In the genomic region with DNA sequence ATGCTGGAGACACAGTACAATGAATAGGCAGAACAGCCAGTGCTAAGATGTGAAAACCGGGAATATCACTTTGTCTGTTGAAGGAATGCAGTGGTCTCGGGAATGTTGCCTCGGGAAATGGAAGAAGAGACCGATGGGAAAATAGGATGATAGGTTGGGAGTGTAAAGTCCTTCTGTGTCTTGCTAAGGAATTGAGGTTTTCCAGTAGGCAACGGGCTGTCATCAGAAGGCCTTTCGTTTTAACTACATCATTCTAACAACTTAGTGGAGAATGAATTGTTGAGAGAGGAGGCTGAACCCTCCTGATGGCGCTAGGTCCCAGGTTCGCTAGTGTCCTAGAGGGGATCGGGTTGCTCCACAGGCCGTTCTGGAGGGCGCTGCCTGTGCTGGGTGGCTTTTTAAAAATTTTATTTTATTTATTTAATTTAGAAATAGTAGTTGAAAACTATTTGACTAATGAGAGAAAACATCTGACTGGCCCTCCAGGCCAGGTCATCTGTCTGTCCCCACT, we compare ENCODE assay signal across 8 cellular contexts. TPM values are rescaled to one million over a fixed set of nuclear protein-coding genes. Genes with fewer than 3 reads are reported as not detected.
DNase-seq lines count a peak whose midpoint lies in the region; ATAC-seq and TF ChIP-seq lines count a peak whose summit lies in the region.

No MANE protein-coding gene starts in this region.

- H3K36me3 ChIP-seq in ovary, result no peaks in the 10 kb centered on the region

- DNase-seq in ACHN, result peak; percentile 6
- no peak for DNase-seq in RWPE1 (ENCODE audit: low spot score)
- no peak for DNase-seq in epithelial cell of proximal tubule (ENCODE audit: low read depth)
- DNase-seq in ovary, result no peak

- TF ChIP-seq POLR2A in ovary (IDR thresholded peaks at IDR 0.05), result no peak

- ATAC-seq in GM21367 (IDR thresholded peaks at IDR 0.05; ENCODE audit: unreplicated experiment) (no peak), HG03196 (IDR thresholded peaks at IDR 0.05; ENCODE audit: unreplicated experiment) (no peak), GM21723 (IDR thresholded peaks at IDR 0.05; ENCODE audit: unreplicated experiment) (no peak)

- H3K27ac ChIP-seq in RWPE1 (peak overlapping the region; percentile 81), ovary (peak overlapping the region; percentile 80 to 83)

- H3K27me3 ChIP-seq in ovary, result no peaks in the 10 kb centered on the region

- TF ChIP-seq CTCF in GM12875 (IDR thresholded peaks at IDR 0.05; ENCODE audit: borderline replicate concordance, insufficient read depth, low read depth, low read length), result no peak
- no peak; the same call in none of the 2 replicates for TF ChIP-seq CTCF in RWPE1 (conservative IDR thresholded peaks at IDR 0.05; ENCODE audit: low read depth)
- TF ChIP-seq CTCF in epithelial cell of proximal tubule (conservative IDR thresholded peaks at IDR 0.05; ENCODE audit: low read depth, low read length), result no peak
- no peak for TF ChIP-seq CTCF in ovary (IDR thresholded peaks at IDR 0.05)

- intact Hi-C loops in ovary (cut with DNase I), result loop anchor here in 1 of 4 donors (5.0 kb wide), 1 partner anchor 1445 kb away; no protein-coding TSS in a partner anchor

- POLR2A ChIA-PET in RWPE1 (lab: Yijun Ruan, JAX; ENCODE audit: low non-redundant PET), result no interaction called here

- peak overlapping the region; percentile 83 for H3K4me3 ChIP-seq in GM12875 (ENCODE audit: low read depth, low read length)
- H3K4me3 ChIP-seq in epithelial cell of proximal tubule (ENCODE audit: low read depth, low read length), result peak overlapping the region; percentile 79
- peak overlapping the region; percentile 78 for H3K4me3 ChIP-seq in ovary

- in situ Hi-C loops in ACHN (cut with HindIII; ENCODE audit: low pct_ligation_motif_present, low pct_unique_long_range_greater_than_20kb, low sequenced_read_pairs), result no loop called here

- no peaks in the 10 kb centered on the region for H3K9me3 ChIP-seq in ovary

- TF ChIP-seq EP300 in ovary (IDR thresholded peaks at IDR 0.05), result no peak

- CTCF ChIA-PET in RWPE1 (lab: Yijun Ruan, JAX), result interaction anchor here (0.6 to 1.6 kb wide), 6 partner anchors 9 to 299 kb away, joined by 3 to 6 read pairs (median 4); no protein-coding TSS in a partner anchor

- peaks cover 2% of the 10 kb centered on the region for H3K4me1 ChIP-seq in ovary (ENCODE audit: insufficient read depth)

- WGBS in ovary, 3 donors, result 35 to 36% (median 36%) methylated on average over 11 of the region's 11 CpGs

RNA-seq across cellular contexts. Expression of a gene that starts 0.7 kb away (rescaled TPM):
- 58.9 and 68.6 TPM in 2 replicates for total RNA-seq in epithelial cell of proximal tubule
- total RNA-seq in ovary, result 10 to 100 TPM; 27.7 to 46.0 (median 34.3) TPM
- 10 to 100 TPM; 27.1 to 37.1 TPM for polyA plus RNA-seq in ovary

RNA-seq across cellular contexts. Expression of a gene that starts 47.3 kb away (rescaled TPM):
- total RNA-seq in epithelial cell of proximal tubule (0.36 TPM in 1 of 2 replicates, not detected in the other), ovary (under 1 TPM; 0.10 to 0.82 (median 0.30) TPM)
- 1 to 10 TPM in 1 of 2 donors, under 1 TPM in 1; 0.53 to 1.3 TPM for polyA plus RNA-seq in ovary
